In the genomic region with DNA sequence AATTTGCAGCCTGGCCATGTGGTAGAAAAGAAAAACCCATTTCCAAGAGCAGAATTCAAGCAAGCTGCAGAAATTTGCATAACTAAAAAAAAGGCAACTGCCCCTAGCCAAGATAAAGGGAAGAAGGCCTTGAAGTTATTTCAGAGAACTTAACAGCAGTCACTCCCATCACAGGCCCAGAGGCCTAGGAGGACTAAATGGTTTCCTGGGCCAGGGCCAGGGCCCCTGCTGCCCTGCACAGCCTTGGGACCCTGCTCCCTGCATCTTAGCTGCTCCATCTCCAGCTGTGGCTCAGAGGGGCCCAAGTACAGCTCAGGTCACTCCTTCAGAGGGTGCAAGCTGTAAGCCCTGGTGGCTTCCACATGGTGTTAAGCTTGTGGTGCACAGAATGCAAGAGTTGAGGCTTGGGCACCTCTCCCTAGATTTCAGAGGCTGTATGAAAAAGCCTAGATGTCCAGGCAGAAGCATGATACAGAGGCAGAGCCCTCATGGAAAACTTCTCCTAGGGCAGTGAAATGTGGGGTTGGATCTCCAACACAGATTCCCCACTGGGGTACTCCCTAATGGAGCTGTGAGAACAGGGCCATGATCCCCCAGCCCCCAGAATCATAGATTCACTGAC, we compare ENCODE assay signal across 18 cellular contexts. TPM values are rescaled to one million over a fixed set of nuclear protein-coding genes. Genes with fewer than 3 reads are reported as not detected.
DNase-seq lines count a peak whose midpoint lies in the region; ATAC-seq, FAIRE-seq and TF ChIP-seq lines count a peak whose summit lies in the region.
"Had no signal": no experiment of that assay in that cellular context is flagged by ENCODE, and none has a peak within 500 bp of the region (broad histone marks: within the 10 kb centered on the region; RNA-seq: fewer than 3 reads in every experiment).

No MANE protein-coding gene starts in this region.

- peaks cover 4% of the 10 kb centered on the region for H3K9me3 Mint-ChIP-seq in activated naive CD8-positive, alpha-beta T cell treated with anti-CD3 and anti-CD28 coated beads, Interleukin-2, amount 50 U/mL, for 24 hours
- H3K9me3 Mint-ChIP-seq in activated naive CD8-positive, alpha-beta T cell treated with anti-CD3 and anti-CD28 coated beads for 36 hours: peaks cover 2% of the 10 kb centered on the region
- H3K9me3 Mint-ChIP-seq in Calu3 (ENCODE audit: low read depth, unreplicated experiment): peaks cover 4% of the 10 kb centered on the region

- no peaks in the 10 kb centered on the region for H3K36me3 Mint-ChIP-seq in activated naive CD8-positive, alpha-beta T cell treated with anti-CD3 and anti-CD28 coated beads, Interleukin-2, amount 50 U/mL, for 24 hours (ENCODE audit: low read depth)
- H3K36me3 Mint-ChIP-seq in activated naive CD8-positive, alpha-beta T cell treated with anti-CD3 and anti-CD28 coated beads for 36 hours: no peaks in the 10 kb centered on the region
- no peaks in the 10 kb centered on the region for H3K36me3 Mint-ChIP-seq in Calu3 (ENCODE audit: insufficient read depth, unreplicated experiment)
- H3K36me3 Mint-ChIP-seq: CD4-positive, CD25-positive, alpha-beta regulatory T cell had no signal

- no peak overlapping the region for H3K27ac ChIP-seq in K562 (ENCODE audit: extremely low read depth, low read depth, low read length)
- H3K27ac ChIP-seq: 22Rv1; BLaER1 treated with 17β-estradiol and CSF1 and Interleukin-3, amounts not matched to agents 10 nM and 100 nM; GM23248 had no signal

- no peak for TF ChIP-seq EP300 in K562 (IDR thresholded peaks at IDR 0.05; ENCODE audit: low read length)

- no peak overlapping the region for H3K4me2 ChIP-seq in K562 (ENCODE audit: insufficient read depth, low read length)
- H3K4me2 ChIP-seq: BLaER1 treated with 17β-estradiol and CSF1 and Interleukin-3, amounts not matched to agents 10 nM and 100 nM had no signal

- H3K9me3 ChIP-seq in K562 (replicated peaks; ENCODE audit: control insufficient read depth, insufficient read depth, low read depth, low read length): no peaks in the 10 kb centered on the region

- no peak overlapping the region for H3K9ac ChIP-seq in K562 (ENCODE audit: insufficient read depth in 1 of 2, low read depth in 2 of 2, low read length in 2 of 2)
- H3K9ac ChIP-seq: BLaER1 treated with 17β-estradiol and CSF1 and Interleukin-3, amounts not matched to agents 10 nM and 100 nM; GM23248 had no signal

- FAIRE-seq in K562 (lab: Jason Lieb, UNC): no peak
- FAIRE-seq: GM18507 had no signal

- TF ChIP-seq CTCF in K562 (IDR thresholded peaks at IDR 0.05 in 2 of 3, conservative IDR thresholded peaks at IDR 0.05 in 1 of 3; ENCODE audit: insufficient read depth in 2 of 3, low read depth in 1 of 3, low read length in 3 of 3) (no peak), Calu3 (IDR thresholded peaks at IDR 0.05; ENCODE audit: unreplicated experiment) (no peak)

- no peaks in the 10 kb centered on the region for H3K36me3 ChIP-seq in K562 (ENCODE audit: control insufficient read depth, insufficient read depth, low read length)
- H3K36me3 ChIP-seq: BLaER1 treated with 17β-estradiol and CSF1 and Interleukin-3, amounts not matched to agents 10 nM and 100 nM had no signal

- in situ Hi-C loops in K562 (cut with MboI): no loop called here

- H3K4me1 ChIP-seq in K562 (replicated peaks in 1 of 2; ENCODE audit: control insufficient read depth in 2 of 2, insufficient read depth in 2 of 2, low read length in 2 of 2): no peaks in the 10 kb centered on the region

- peak; percentile 6 for DNase-seq in DMS 273 (lab: John Stamatoyannopoulos, UW; ENCODE audit: unreplicated experiment)
- DNase-seq in DMS 273 treated with DMSO at 0.1 percent for 48 hours (lab: John Stamatoyannopoulos, UW): no peak
- DNase-seq in activated naive CD8-positive, alpha-beta T cell treated with anti-CD3 and anti-CD28 coated beads, Interleukin-2, amount 50 U/mL, for 24 hours: peak; percentile 6
- no peak for DNase-seq in activated naive CD8-positive, alpha-beta T cell treated with anti-CD3 and anti-CD28 coated beads for 36 hours
- peak; percentile 1 for DNase-seq in NAMALWA (ENCODE audit: low spot score)
- peak in 1 of 4 experiments; percentile 1 for DNase-seq in K562 (ENCODE audit: extremely low read depth in 1 of 4, low spot score in 3 of 4)
- no peak for DNase-seq in Calu3
- DNase-seq: AML-193; CD4-positive, CD25-positive, alpha-beta regulatory T cell; DMS153; GF-D8; GM23248; H7 had no signal

- H3K4me3 ChIP-seq in K562: no peak overlapping the region
- H3K4me3 ChIP-seq: GM23248 had no signal

- BruUV-seq in K562 (replicated peaks; lab: Mats Ljungman, UMichigan): no TSS peak
- no TSS peak for BruUV-seq in Calu3 (replicated peaks; lab: Mats Ljungman, UMichigan)

- TF ChIP-seq RAD21 in K562 (CRISPR knock-in tag; conservative IDR thresholded peaks at IDR 0.05 in 1 of 2, IDR thresholded peaks at IDR 0.05 in 1 of 2): no peak

- POLR2A ChIA-PET in K562 (lab: Yijun Ruan, JAX): no interaction called here

- no peaks in the 10 kb centered on the region for H3K79me2 ChIP-seq in K562 (ENCODE audit: control insufficient read depth, insufficient read depth, low read length)

- no peaks in the 10 kb centered on the region for H3K9me1 ChIP-seq in K562 (ENCODE audit: control insufficient read depth, insufficient read depth, low read length)

- no peak overlapping the region for H3K27ac Mint-ChIP-seq in activated naive CD8-positive, alpha-beta T cell treated with anti-CD3 and anti-CD28 coated beads, Interleukin-2, amount 50 U/mL, for 24 hours
- no peak overlapping the region for H3K27ac Mint-ChIP-seq in activated naive CD8-positive, alpha-beta T cell treated with anti-CD3 and anti-CD28 coated beads for 36 hours
- no peak overlapping the region for H3K27ac Mint-ChIP-seq in Calu3 (ENCODE audit: unreplicated experiment)
- H3K27ac Mint-ChIP-seq: CD4-positive, CD25-positive, alpha-beta regulatory T cell had no signal

- no peak overlapping the region for H2AFZ ChIP-seq in K562 (ENCODE audit: low read depth, low read length)
- H2AFZ ChIP-seq: GM23248 had no signal

- H3K27me3 ChIP-seq in K562 (ENCODE audit: control insufficient read depth in 2 of 2, insufficient read depth in 2 of 2, low read length in 2 of 2): no peaks in the 10 kb centered on the region

- H4K20me1 ChIP-seq in K562 (replicated peaks; ENCODE audit: control insufficient read depth, insufficient read depth, low read length): no peaks in the 10 kb centered on the region
- H4K20me1 ChIP-seq: BLaER1 treated with 17β-estradiol and CSF1 and Interleukin-3, amounts not matched to agents 10 nM and 100 nM had no signal

- intact Hi-C loops in K562 (cut with micrococcal nuclease): no loop called here
- intact Hi-C loops in Calu3 (cut with micrococcal nuclease; ENCODE audit: unreplicated experiment): no loop called here

- no peak for TF ChIP-seq POLR2A in K562 (conservative IDR thresholded peaks at IDR 0.05)

- CTCF ChIA-PET in K562 (lab: Yijun Ruan, JAX; ENCODE audit: low intra/inter-chr PET ratio): no interaction called here
- CTCF ChIA-PET in Calu3 (lab: Charles Lee): no interaction called here

- no peaks in the 10 kb centered on the region for H3K27me3 Mint-ChIP-seq in activated naive CD8-positive, alpha-beta T cell treated with anti-CD3 and anti-CD28 coated beads, Interleukin-2, amount 50 U/mL, for 24 hours
- H3K27me3 Mint-ChIP-seq in activated naive CD8-positive, alpha-beta T cell treated with anti-CD3 and anti-CD28 coated beads for 36 hours: no peaks in the 10 kb centered on the region
- peaks cover under 1% of the 10 kb centered on the region for H3K27me3 Mint-ChIP-seq in Calu3 (ENCODE audit: unreplicated experiment)

- no peak for ATAC-seq in activated naive CD8-positive, alpha-beta T cell treated with anti-CD3 and anti-CD28 coated beads, Interleukin-2, amount 50 U/mL, for 24 hours
- no peak for ATAC-seq in K562
- ATAC-seq in activated CD4-positive, CD25-positive, alpha-beta regulatory T cell treated with anti-CD3 and anti-CD28 coated beads, Interleukin-2, amount 50 U/mL, for 24 hours: no peak

- H3K4me3 Mint-ChIP-seq in activated naive CD8-positive, alpha-beta T cell treated with anti-CD3 and anti-CD28 coated beads, Interleukin-2, amount 50 U/mL, for 24 hours: no peak overlapping the region
- no peak overlapping the region for H3K4me3 Mint-ChIP-seq in activated naive CD8-positive, alpha-beta T cell treated with anti-CD3 and anti-CD28 coated beads for 36 hours
- H3K4me3 Mint-ChIP-seq in Calu3 (ENCODE audit: low read depth, unreplicated experiment): no peak overlapping the region
- H3K4me3 Mint-ChIP-seq: CD4-positive, CD25-positive, alpha-beta regulatory T cell had no signal

- H3K4me1 Mint-ChIP-seq in activated naive CD8-positive, alpha-beta T cell treated with anti-CD3 and anti-CD28 coated beads, Interleukin-2, amount 50 U/mL, for 24 hours: peaks cover 9% of the 10 kb centered on the region
- peaks cover 10% of the 10 kb centered on the region for H3K4me1 Mint-ChIP-seq in activated naive CD8-positive, alpha-beta T cell treated with anti-CD3 and anti-CD28 coated beads for 36 hours
- peaks cover 9% of the 10 kb centered on the region for H3K4me1 Mint-ChIP-seq in Calu3 (ENCODE audit: low read depth, unreplicated experiment)

RNA-seq across cellular contexts. Expression of a gene that starts 6.7 kb away (rescaled TPM):
- 1 to 10 TPM; 7.6 to 9.3 TPM for total RNA-seq in activated naive CD8-positive, alpha-beta T cell treated with anti-CD3 and anti-CD28 coated beads for 36 hours
- not detected in 2 replicates for total RNA-seq in K562 (2011; cell fraction: chromatin; rRNA removed; ENCODE audit: low replicate concordance)
- total RNA-seq in K562 (2011; cell fraction: nucleolus; rRNA removed): not detected in 2 replicates
- total RNA-seq in K562 (2011; cell fraction: nucleoplasm; rRNA removed): not detected in 2 replicates
- not detected in 2 replicates for total RNA-seq in K562 (2014; rRNA removed)
- total RNA-seq in K562 (2014; rRNA removed; fragmentation: Illumina TruSeq; extraction: Trizol): not detected in 2 replicates
- total RNA-seq in K562 (2015; rRNA removed; fragmentation: Illumina TruSeq; extraction: Trizol): not detected in 2 replicates
- 0.07 TPM in 1 of 2 replicates, not detected in the other for total RNA-seq in K562 (2021)
- not detected in 2 replicates for polyA plus RNA-seq in K562 (2011; rRNA removed)
- polyA plus RNA-seq in K562 (2011; cell fraction: cytosol; rRNA removed): not detected in 2 replicates
- not detected in 2 replicates for polyA plus RNA-seq in K562 (2011; cell fraction: nucleus; rRNA removed)
- not detected in 2 replicates for polyA plus RNA-seq in K562 (2012)
- not detected in 2 replicates for polyA plus RNA-seq in K562 (2014; fragmentation: Illumina TruSeq; extraction: Trizol)
- polyA plus RNA-seq in K562 (2014; fragmentation: Nextera tagmentation; extraction: Ambion mirVana): not detected
- not detected in 2 replicates for polyA plus RNA-seq in K562 (2014; rRNA removed)
- polyA minus RNA-seq in K562 (2011; rRNA and poly(A)+ RNA removed): 0.09 TPM in 1 of 2 replicates, not detected in the other
- not detected in 2 replicates for polyA minus RNA-seq in K562 (2011; cell fraction: cytosol; rRNA and poly(A)+ RNA removed)
- polyA minus RNA-seq in K562 (2011; cell fraction: nucleus; rRNA and poly(A)+ RNA removed): not detected in 2 replicates
- total RNA-seq in Calu3 (2022): 7.1 and 9.4 TPM in 2 replicates

RNA-seq across cellular contexts. Expression of a gene that starts 41.5 kb away (rescaled TPM):
- total RNA-seq in activated naive CD8-positive, alpha-beta T cell treated with anti-CD3 and anti-CD28 coated beads for 36 hours: not detected
- not detected in 2 replicates for total RNA-seq in K562 (2011; cell fraction: chromatin; rRNA removed; ENCODE audit: low replicate concordance)
- total RNA-seq in K562 (2011; cell fraction: nucleolus; rRNA removed): not detected in 2 replicates
- not detected in 2 replicates for total RNA-seq in K562 (2011; cell fraction: nucleoplasm; rRNA removed)
- total RNA-seq in K562 (2014; rRNA removed): not detected in 2 replicates
- total RNA-seq in K562 (2014; rRNA removed; fragmentation: Illumina TruSeq; extraction: Trizol): not detected in 2 replicates
- not detected in 2 replicates for total RNA-seq in K562 (2015; rRNA removed; fragmentation: Illumina TruSeq; extraction: Trizol)
- total RNA-seq in K562 (2021): not detected in 2 replicates
- polyA plus RNA-seq in K562 (2011; rRNA removed): not detected in 2 replicates
- polyA plus RNA-seq in K562 (2011; cell fraction: cytosol; rRNA removed): not detected in 2 replicates
- not detected in 2 replicates for polyA plus RNA-seq in K562 (2011; cell fraction: nucleus; rRNA removed)
- not detected in 2 replicates for polyA plus RNA-seq in K562 (2012)
- not detected in 2 replicates for polyA plus RNA-seq in K562 (2014; fragmentation: Illumina TruSeq; extraction: Trizol)
- not detected for polyA plus RNA-seq in K562 (2014; fragmentation: Nextera tagmentation; extraction: Ambion mirVana)
- not detected in 2 replicates for polyA plus RNA-seq in K562 (2014; rRNA removed)
- not detected in 2 replicates for polyA minus RNA-seq in K562 (2011; rRNA and poly(A)+ RNA removed)
- polyA minus RNA-seq in K562 (2011; cell fraction: cytosol; rRNA and poly(A)+ RNA removed): not detected in 2 replicates
- polyA minus RNA-seq in K562 (2011; cell fraction: nucleus; rRNA and poly(A)+ RNA removed): not detected in 2 replicates
- not detected in 2 replicates for total RNA-seq in Calu3 (2022)
- total RNA-seq: CD4-positive, CD25-positive, alpha-beta regulatory T cell; GM23248; H7; HT1080 had no signal
- polyA plus RNA-seq: CD4-positive, CD25-positive, alpha-beta regulatory T cell; GM23248 had no signal

RNA-seq across cellular contexts. Expression of a gene that starts 43.4 kb away (rescaled TPM):
- 10 to 100 TPM; 25.2 to 29.7 TPM for total RNA-seq in activated naive CD8-positive, alpha-beta T cell treated with anti-CD3 and anti-CD28 coated beads for 36 hours
- 0.60 TPM in 1 of 2 replicates, not detected in the other for total RNA-seq in K562 (2011; cell fraction: chromatin; rRNA removed; ENCODE audit: low replicate concordance)
- total RNA-seq in K562 (2011; cell fraction: nucleolus; rRNA removed): 0.50 and 0.66 TPM in 2 replicates
- total RNA-seq in K562 (2011; cell fraction: nucleoplasm; rRNA removed): 0.99 TPM in 1 of 2 replicates, not detected in the other
- total RNA-seq in K562 (2014; rRNA removed): 1.4 and 3.0 TPM in 2 replicates
- total RNA-seq in K562 (2014; rRNA removed; fragmentation: Illumina TruSeq; extraction: Trizol): 0.70 and 0.87 TPM in 2 replicates
- 0.45 and 0.54 TPM in 2 replicates for total RNA-seq in K562 (2015; rRNA removed; fragmentation: Illumina TruSeq; extraction: Trizol)
- total RNA-seq in K562 (2021): 1.5 and 1.7 TPM in 2 replicates
- 0.85 and 3.3 TPM in 2 replicates for polyA plus RNA-seq in K562 (2011; rRNA removed)
- polyA plus RNA-seq in K562 (2011; cell fraction: cytosol; rRNA removed): 1.1 and 4.5 TPM in 2 replicates
- polyA plus RNA-seq in K562 (2011; cell fraction: nucleus; rRNA removed): 0.71 and 1.5 TPM in 2 replicates
- polyA plus RNA-seq in K562 (2012): 0.99 and 10.2 TPM in 2 replicates
- 0.82 and 1.4 TPM in 2 replicates for polyA plus RNA-seq in K562 (2014; fragmentation: Illumina TruSeq; extraction: Trizol)
- 1 to 10 TPM in 1 of 2 experiments, under 1 TPM in 1; 0.48 to 1.0 TPM for polyA plus RNA-seq in K562 (2014; fragmentation: Nextera tagmentation; extraction: Ambion mirVana)
- 0.80 and 1.0 TPM in 2 replicates for polyA plus RNA-seq in K562 (2014; rRNA removed)
- polyA minus RNA-seq in K562 (2011; rRNA and poly(A)+ RNA removed): 1.6 and 3.4 TPM in 2 replicates
- polyA minus RNA-seq in K562 (2011; cell fraction: cytosol; rRNA and poly(A)+ RNA removed): 2.0 and 3.3 TPM in 2 replicates
- polyA minus RNA-seq in K562 (2011; cell fraction: nucleus; rRNA and poly(A)+ RNA removed): 1.7 and 2.2 TPM in 2 replicates
- total RNA-seq in Calu3 (2022): 35.1 and 48.3 TPM in 2 replicates

Comparison
In these comparisons a context has a peak if more than half of its experiments do, and no peak if none do; other contexts are left out.
1. DNase-seq: peak in DMS 273 (single experiment), activated naive CD8-positive, alpha-beta T cell treated with anti-CD3 and anti-CD28 coated beads, Interleukin-2, amount 50 U/mL, for 24 hours (single experiment) and NAMALWA (single experiment); none in DMS 273 treated with DMSO at 0.1 percent for 48 hours (single experiment), activated naive CD8-positive, alpha-beta T cell treated with anti-CD3 and anti-CD28 coated beads for 36 hours (single experiment) and Calu3 (single experiment).